8 cellular contexts compared by ENCODE assay signal in genomic region chr7:95690367-95690947, GRCh38.
DNase-seq lines count a peak whose midpoint lies in the region; ATAC-seq and FAIRE-seq lines count a peak whose summit lies in the region.

No MANE protein-coding gene starts in this region.

- peak; percentile 10 for DNase-seq in COLO668 (lab: John Stamatoyannopoulos, UW; ENCODE audit: unreplicated experiment)
- no peak for DNase-seq in GM19239 (ENCODE audit: insufficient read length, low spot score)
- peak; percentile 65 for DNase-seq in NCI-H2227 treated with DMSO at 0.1 percent for 48 hours (lab: John Stamatoyannopoulos, UW)
- DNase-seq in astrocyte of the hippocampus (ENCODE audit: low read depth, low spot score) = peak; percentile 53
- DNase-seq in stimulated activated naive B cell treated with anti-CD40 and anti-IgM and Interleukin-4, amounts not matched to agents 10 μg/mL and 1 μg/mL and 100 μg/mL, for 72 hours = peak; percentile 14
- no peak for DNase-seq in stimulated activated CD4-positive, alpha-beta T cell treated with anti-CD3 and anti-CD28 coated beads, Interleukin-4, amount 100 ng/mL, for 1 hour

- H3K27ac Mint-ChIP-seq in stimulated activated naive B cell treated with anti-CD40 and anti-IgM and Interleukin-4, amounts not matched to agents 10 μg/mL and 1 μg/mL and 100 μg/mL, for 72 hours = no peak overlapping the region

- no peaks in the 10 kb centered on the region for H3K9me3 Mint-ChIP-seq in stimulated activated naive B cell treated with anti-CD40 and anti-IgM and Interleukin-4, amounts not matched to agents 10 μg/mL and 1 μg/mL and 100 μg/mL, for 72 hours

- H3K27me3 ChIP-seq in iPS-20b (ENCODE audit: insufficient read depth, low read length) = no peaks in the 10 kb centered on the region

- H3K36me3 ChIP-seq in iPS-20b (ENCODE audit: insufficient read depth, low read depth, low read length) = no peaks in the 10 kb centered on the region

- H3K4me3 Mint-ChIP-seq in stimulated activated naive B cell treated with anti-CD40 and anti-IgM and Interleukin-4, amounts not matched to agents 10 μg/mL and 1 μg/mL and 100 μg/mL, for 72 hours = peak overlapping the region in 1 of 2 donors; percentile 25

- H3K9me3 ChIP-seq in iPS-20b (ENCODE audit: insufficient read depth, low read depth, low read length) = no peaks in the 10 kb centered on the region

- no peak overlapping the region for H3K27ac ChIP-seq in iPS-20b (ENCODE audit: low read length)

- FAIRE-seq in GM19239 (lab: Jason Lieb, UNC) = peak; percentile 83

- H3K9ac ChIP-seq in iPS-20b (ENCODE audit: low read depth, low read length) = no peak overlapping the region

- no peaks in the 10 kb centered on the region for H3K4me1 ChIP-seq in iPS-20b (ENCODE audit: insufficient read depth, low read length)

- H3K27me3 Mint-ChIP-seq in stimulated activated naive B cell treated with anti-CD40 and anti-IgM and Interleukin-4, amounts not matched to agents 10 μg/mL and 1 μg/mL and 100 μg/mL, for 72 hours = peaks cover 5 to 8% of the 10 kb centered on the region in 2 donors

- peaks cover 0 to 8% of the 10 kb centered on the region in 2 donors for H3K4me1 Mint-ChIP-seq in stimulated activated naive B cell treated with anti-CD40 and anti-IgM and Interleukin-4, amounts not matched to agents 10 μg/mL and 1 μg/mL and 100 μg/mL, for 72 hours

- ATAC-seq in HG03196 (IDR thresholded peaks at IDR 0.05; ENCODE audit: unreplicated experiment) = peak; percentile 77
- peak; percentile 73 to 79 for ATAC-seq in stimulated activated naive B cell treated with anti-CD40 and anti-IgM and Interleukin-4, amounts not matched to agents 10 μg/mL and 1 μg/mL and 100 μg/mL, for 72 hours (replicated peaks)

- H3K36me3 Mint-ChIP-seq in stimulated activated naive B cell treated with anti-CD40 and anti-IgM and Interleukin-4, amounts not matched to agents 10 μg/mL and 1 μg/mL and 100 μg/mL, for 72 hours = no peaks in the 10 kb centered on the region

- peak overlapping the region; percentile 52 for H3K4me3 ChIP-seq in iPS-20b (ENCODE audit: low read length)

Comparison
In these comparisons a context has a peak if more than half of its experiments do, and no peak if none do; other contexts are left out.
1. DNase-seq: peak in COLO668 (single experiment), NCI-H2227 treated with DMSO at 0.1 percent for 48 hours (single experiment), astrocyte of the hippocampus (single experiment) and stimulated activated naive B cell treated with anti-CD40 and anti-IgM and Interleukin-4, amounts not matched to agents 10 μg/mL and 1 μg/mL and 100 μg/mL, for 72 hours (single experiment); none in GM19239 (single experiment) and stimulated activated CD4-positive, alpha-beta T cell treated with anti-CD3 and anti-CD28 coated beads, Interleukin-4, amount 100 ng/mL, for 1 hour (single experiment).